ENCODE assay signal across 8 cellular contexts in genomic region chr20:7375905-7376304, GRCh38.
A peak's percentile ranks its signal among the peaks of the same experiment; 100 is the strongest.
DNase-seq lines count a peak whose midpoint lies in the region; ATAC-seq, FAIRE-seq and TF ChIP-seq lines count a peak whose summit lies in the region.

No MANE protein-coding gene starts in this region.

- no peaks in the 10 kb centered on the region for H3K27me3 Mint-ChIP-seq in activated T-cell treated with anti-CD3 and anti-CD28 coated beads, Interleukin-2, amount 50 U/mL, for 4 hours (ENCODE audit: low read depth)

- H3K27ac ChIP-seq in C4-2B, result no peak overlapping the region
- H3K27ac ChIP-seq in HEK293 (ENCODE audit: extremely low read depth, low read depth, low read length), result no peak overlapping the region
- no peak overlapping the region for H3K27ac ChIP-seq in kidney (ENCODE audit: low read depth in 2 of 2, low read length in 2 of 2)

- DNase-seq in SW480 (ENCODE audit: low spot score), result peak; percentile 12
- DNase-seq in kidney, result no peak
- DNase-seq in sciatic nerve (ENCODE audit: low spot score), result no peak
- no peak for DNase-seq in activated T-cell treated with anti-CD3 and anti-CD28 coated beads, Interleukin-2, amount 50 U/mL, for 4 hours
- DNase-seq in MG63, result no peak

- POLR2A ChIA-PET in HEK293 (lab: Yijun Ruan, JAX), result no interaction called here

- H3K27me3 ChIP-seq in MG63, result no peaks in the 10 kb centered on the region

- CTCF ChIA-PET in HEK293 (lab: Yijun Ruan, JAX), result interaction anchor here (0.5 to 2.1 kb wide), 13 partner anchors 13 to 1374 kb away, joined by 3 to 9 read pairs (median 4); no protein-coding TSS in a partner anchor

- H3K4me1 Mint-ChIP-seq in activated T-cell treated with anti-CD3 and anti-CD28 coated beads, Interleukin-2, amount 50 U/mL, for 4 hours (ENCODE audit: low read depth), result no peaks in the 10 kb centered on the region

- H3K9me3 ChIP-seq in HEK293 (ENCODE audit: control insufficient read depth, insufficient read depth, low read depth, low read length), result no peaks in the 10 kb centered on the region
- no peaks in the 10 kb centered on the region for H3K9me3 ChIP-seq in kidney (ENCODE audit: control insufficient read depth in 1 of 2, low read length in 2 of 2)
- no peaks in the 10 kb centered on the region for H3K9me3 ChIP-seq in MG63

- intact Hi-C loops in kidney (cut with DNase I) (no loop called here), sciatic nerve (cut with DNase I) (no loop called here)

- no peaks in the 10 kb centered on the region for H3K36me3 Mint-ChIP-seq in activated T-cell treated with anti-CD3 and anti-CD28 coated beads, Interleukin-2, amount 50 U/mL, for 4 hours (ENCODE audit: insufficient read depth)

- no peaks in the 10 kb centered on the region for H3K9me3 Mint-ChIP-seq in activated T-cell treated with anti-CD3 and anti-CD28 coated beads, Interleukin-2, amount 50 U/mL, for 4 hours

- FAIRE-seq in kidney (lab: Jason Lieb, UNC), result peak; percentile 81

- ATAC-seq in sciatic nerve (no peak), HG03460 (IDR thresholded peaks at IDR 0.05; ENCODE audit: unreplicated experiment) (no peak)
- ATAC-seq in activated T-cell treated with anti-CD3 and anti-CD28 coated beads, Interleukin-2, amount 50 U/mL, for 4 hours, result no peak

- no peak overlapping the region for H3K4me3 Mint-ChIP-seq in activated T-cell treated with anti-CD3 and anti-CD28 coated beads, Interleukin-2, amount 50 U/mL, for 4 hours

- TF ChIP-seq CTCF in C4-2B (conservative IDR thresholded peaks at IDR 0.05), result peak; percentile 62
- no peak for TF ChIP-seq CTCF in HEK293 (tag by site-specific recombination; IDR thresholded peaks at IDR 0.05)
- TF ChIP-seq CTCF in kidney (IDR thresholded peaks at IDR 0.05; ENCODE audit: borderline replicate concordance, extremely low read depth, insufficient read depth), result peak; percentile 6

- H3K9ac ChIP-seq in kidney (ENCODE audit: low read length in 2 of 2), result no peak overlapping the region

- H3K36me3 ChIP-seq in HEK293 (ENCODE audit: control insufficient read depth in 2 of 2, insufficient read depth in 1 of 2, low read length in 2 of 2), result no peaks in the 10 kb centered on the region
- H3K36me3 ChIP-seq in kidney (ENCODE audit: control insufficient read depth in 1 of 2, insufficient read depth in 2 of 2, low read length in 2 of 2), result no peaks in the 10 kb centered on the region
- no peaks in the 10 kb centered on the region for H3K36me3 ChIP-seq in MG63

- H3K4me3 ChIP-seq in HEK293 (ENCODE audit: low read depth, low read length) (no peak overlapping the region), kidney (ENCODE audit: low read length in 2 of 2) (no peak overlapping the region), MG63 (no peak overlapping the region)

- H3K4me1 ChIP-seq in HEK293 (ENCODE audit: control insufficient read depth, insufficient read depth, low read length) (no peaks in the 10 kb centered on the region), kidney (ENCODE audit: control insufficient read depth in 1 of 2, insufficient read depth in 1 of 2, low read depth in 1 of 2, low read length in 2 of 2) (no peaks in the 10 kb centered on the region)

TF ChIP-seq in HEK293, 187 proteins besides CTCF, POLR2A, EP300 and RAD21:
- TF ChIP-seq ZNF626 (tag by site-specific recombination; IDR thresholded peaks at IDR 0.05) (no peak), ZNF654 (tag by site-specific recombination; IDR thresholded peaks at IDR 0.05; ENCODE audit: low read depth) (0 out of 2 replicates have a peak, but pooled peaks have one; percentile 8)
